ENCODE assay signal across 24 cellular contexts in genomic region chr15:62773369-62774165, GRCh38.
"Had no signal": no experiment of that assay in that cellular context is flagged by ENCODE, and none has a peak within 500 bp of the region (broad histone marks: within the 10 kb centered on the region; RNA-seq: fewer than 3 reads in every experiment).

No MANE protein-coding gene starts in this region.

- H3K36me3 ChIP-seq: SJCRH30 had no signal

- H3K9me3 ChIP-seq: SJCRH30 had no signal

- H3K27me3 ChIP-seq: SJCRH30 had no signal

- ATAC-seq: activated CD8-positive, alpha-beta memory T cell treated with anti-CD3 and anti-CD28 coated beads, Interleukin-2, amount 10 ng/mL, durations not matched to agents 7 days and 5 days; activated naive CD8-positive, alpha-beta T cell treated with anti-CD3 and anti-CD28 coated beads, Interleukin-2, amount 50 U/mL, for 24 hours; Panc1 had no signal

- DNase-seq: activated CD4-positive, alpha-beta memory T cell treated with anti-CD3 and anti-CD28 coated beads for 36 hours; activated CD4-positive, alpha-beta T cell treated with anti-CD3 and anti-CD28 coated beads, Interleukin-2, amount 50 U/mL, for 1 hour; activated CD8-positive, alpha-beta memory T cell treated with anti-CD3 and anti-CD28 coated beads, Interleukin-2, amount 10 ng/mL, durations not matched to agents 7 days and 5 days; activated CD8-positive, alpha-beta memory T cell treated with anti-CD3 and anti-CD28 coated beads, Interleukin-2, amount 50 U/mL, for 48 hours; activated effector memory CD4-positive, alpha-beta T cell treated with Interleukin-2 at 50 U/mL for 16 hours; activated naive CD4-positive, alpha-beta T cell treated with anti-CD3 and anti-CD28 coated beads, Interleukin-2, amount 10 ng/mL, durations not matched to agents 7 days and 5 days; activated naive CD8-positive, alpha-beta T cell treated with anti-CD3 and anti-CD28 coated beads, Interleukin-2, amount 50 U/mL, for 24 hours; activated T-cell treated with anti-CD3 and anti-CD28 coated beads, Interleukin-2, amount 50 U/mL, for 48 hours; anterior cingulate cortex; caudate nucleus; NCI-H1105; NCI-H1417 treated with DMSO at 0.1 percent for 48 hours; NCI-H1694; NCI-H1930; NCI-H2081 treated with DMSO at 0.1 percent for 48 hours; NCI-H226; NCI-H446 treated with DMSO at 0.1 percent for 48 hours; NCI-H524; SHP77; SJCRH30; T1000; WERI-Rb-1 had no signal

- H3K27ac ChIP-seq: SJCRH30, SK-N-MC, WERI-Rb-1 had no signal

- H3K4me3 ChIP-seq: SJCRH30, SK-N-MC had no signal

- H3K4me1 ChIP-seq: SJCRH30 had no signal
